ENCODE assay signal across 8 cellular contexts in the genomic region with DNA sequence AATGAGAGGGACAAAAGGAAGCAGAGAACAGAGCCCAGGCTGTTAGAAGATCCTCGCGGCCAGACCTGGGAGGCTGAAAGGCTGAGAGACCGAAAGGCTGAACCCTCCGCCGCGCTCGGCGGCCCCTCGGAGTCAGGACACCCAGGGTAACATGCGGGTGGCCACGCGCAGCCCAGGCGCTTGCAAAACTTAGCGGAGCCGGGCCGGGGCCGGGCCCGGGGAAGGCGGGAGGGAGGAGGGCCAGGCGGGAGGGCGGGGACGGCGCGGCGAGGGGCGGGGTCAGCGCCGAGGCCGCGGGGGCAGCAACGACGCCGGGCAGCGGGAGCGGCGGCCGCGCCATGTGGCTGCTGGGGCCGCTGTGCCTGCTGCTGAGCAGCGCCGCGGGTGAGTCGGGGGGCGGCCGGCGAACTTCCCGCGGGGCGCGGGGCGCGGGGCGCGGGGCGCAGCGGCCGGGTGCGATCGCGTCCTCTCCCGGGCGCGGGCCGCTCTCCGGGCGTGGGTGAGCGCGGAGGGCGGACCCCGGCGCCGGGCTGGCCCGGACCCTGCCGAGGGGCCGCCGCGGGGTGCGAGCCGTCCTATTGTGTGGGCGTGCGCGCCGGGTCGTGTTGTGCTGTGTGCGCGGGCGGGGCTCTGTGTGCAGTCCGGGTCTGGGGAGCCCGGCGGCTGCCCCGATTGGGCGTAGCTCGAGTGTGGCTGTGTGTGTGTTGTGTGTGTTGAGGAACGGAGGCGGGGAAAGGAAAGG. TPM values are rescaled to one million over a fixed set of nuclear protein-coding genes. Genes with fewer than 3 reads are reported as not detected.
DNase-seq lines count a peak whose midpoint lies in the region; TF ChIP-seq lines count a peak whose summit lies in the region.

A gene with protein sequence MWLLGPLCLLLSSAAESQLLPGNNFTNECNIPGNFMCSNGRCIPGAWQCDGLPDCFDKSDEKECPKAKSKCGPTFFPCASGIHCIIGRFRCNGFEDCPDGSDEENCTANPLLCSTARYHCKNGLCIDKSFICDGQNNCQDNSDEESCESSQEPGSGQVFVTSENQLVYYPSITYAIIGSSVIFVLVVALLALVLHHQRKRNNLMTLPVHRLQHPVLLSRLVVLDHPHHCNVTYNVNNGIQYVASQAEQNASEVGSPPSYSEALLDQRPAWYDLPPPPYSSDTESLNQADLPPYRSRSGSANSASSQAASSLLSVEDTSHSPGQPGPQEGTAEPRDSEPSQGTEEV (plus strand): TSS at position 302 of the 742 bp plus-strand sequence. CDS start 37 bp downstream, at position 339.

- peak within 1 kb of the TSS; percentile 82 for H3K27ac ChIP-seq in VCaP

- DNase-seq in HFF-Myc (ENCODE audit: extremely low read depth, low read depth) (peak; percentile 37), NCI-H128 (lab: John Stamatoyannopoulos, UW; ENCODE audit: unreplicated experiment) (peak; percentile 37), choroid plexus epithelial cell (ENCODE audit: low read depth) (peak; percentile 93), kidney epithelial cell (ENCODE audit: low read depth) (no peak), smooth muscle cell of the brain vasculature (ENCODE audit: low read depth, low spot score) (peak; percentile 39), GDM1 (lab: John Stamatoyannopoulos, UW) (no peak)

- H3K4me3 ChIP-seq in GM08714 (ENCODE audit: low read length) (peak within 1 kb of the TSS; percentile 57; the same call in 1 of the 2 replicates), HFF-Myc (replicated peaks; ENCODE audit: low read depth, low read length) (peak within 1 kb of the TSS; percentile 77), choroid plexus epithelial cell (ENCODE audit: low read depth, low read length) (peak within 1 kb of the TSS; percentile 71), kidney epithelial cell (ENCODE audit: low read depth, low read length) (peak within 1 kb of the TSS; percentile 45)

- H3K27me3 ChIP-seq in kidney epithelial cell (ENCODE audit: control insufficient read depth, insufficient read depth, low read length): no peaks in the 10 kb centered on the region

- no peak for TF ChIP-seq CTCF in HFF-Myc (IDR thresholded peaks at IDR 0.05; ENCODE audit: low read depth, low read length, missing control alignments)
- no peak for TF ChIP-seq CTCF in VCaP (conservative IDR thresholded peaks at IDR 0.05)
- no peak for TF ChIP-seq CTCF in choroid plexus epithelial cell (conservative IDR thresholded peaks at IDR 0.05; ENCODE audit: low read depth, low read length)
- TF ChIP-seq CTCF in kidney epithelial cell (IDR thresholded peaks at IDR 0.05; ENCODE audit: insufficient read depth, low read length, poor library complexity, severe bottlenecking): no peak

- H3K36me3 ChIP-seq in kidney epithelial cell (ENCODE audit: control insufficient read depth, insufficient read depth, low read length): no peaks in the 10 kb centered on the region

RNA-seq across cellular contexts. Expression of the gene that starts here (rescaled TPM):
- total RNA-seq in kidney epithelial cell: 10.2 and 11.4 TPM in 2 replicates

Comparison
In these comparisons a context has a peak if more than half of its experiments do, and no peak if none do; other contexts are left out.
1. DNase-seq: peak in HFF-Myc (single experiment), NCI-H128 (single experiment), choroid plexus epithelial cell (single experiment) and smooth muscle cell of the brain vasculature (single experiment); none in kidney epithelial cell (single experiment) and GDM1 (single experiment).
2. Peak in every context shown above with its lines, with median percentiles within 50 percentile points of each other: H3K4me3 ChIP-seq.